In genomic region chr12:119682635-119683340, GRCh38 we compare ENCODE assay signal across 10 cellular contexts. TPM values are rescaled to one million over a fixed set of nuclear protein-coding genes. Genes with fewer than 3 reads are reported as not detected.
A peak's percentile ranks its signal among the peaks of the same experiment; 100 is the strongest.
DNase-seq lines count a peak whose midpoint lies in the region; ATAC-seq, FAIRE-seq and TF ChIP-seq lines count a peak whose summit lies in the region.
"Had no signal": no experiment of that assay in that cellular context is flagged by ENCODE, and none has a peak within 500 bp of the region (broad histone marks: within the 10 kb centered on the region; RNA-seq: fewer than 3 reads in every experiment).

No MANE protein-coding gene starts in this region.

- peak overlapping the region; percentile 74 for H3K27ac Mint-ChIP-seq in activated T-helper 17 cell treated with anti-CD3 and anti-CD28 coated beads, Interleukin-2, amount 50 U/mL, for 72 hours

- H3K4me1 Mint-ChIP-seq in activated T-helper 17 cell treated with anti-CD3 and anti-CD28 coated beads, Interleukin-2, amount 50 U/mL, for 72 hours, result peaks cover 5% of the 10 kb centered on the region

- H3K4me1 ChIP-seq in pancreas, result peaks cover 0 to 33% (median 11%) of the 10 kb centered on the region in 3 donors

- no peaks in the 10 kb centered on the region for H3K9me3 Mint-ChIP-seq in activated T-helper 17 cell treated with anti-CD3 and anti-CD28 coated beads, Interleukin-2, amount 50 U/mL, for 72 hours
- H3K9me3 Mint-ChIP-seq: brain had no signal

- no peak for FAIRE-seq in pancreas (lab: Jason Lieb, UNC)

- peaks cover 8 to 46% (median 28%) of the 10 kb centered on the region in 3 donors for H3K36me3 ChIP-seq in pancreas

- 81 to 87% methylated on average over 3 of the region's 3 CpGs for WGBS in pancreas, 2 donors

- DNase-seq in pancreas (no peak), DMS114 treated with DMSO at 0.1 percent for 48 hours (lab: John Stamatoyannopoulos, UW; ENCODE audit: unreplicated experiment) (no peak), NCI-H510A (lab: John Stamatoyannopoulos, UW) (no peak), iPS-NIHi7 (ENCODE audit: extremely low spot score) (no peak)
- no peak for DNase-seq in effector CD4-positive, alpha-beta T cell

- H3K27me3 ChIP-seq in pancreas, result no peaks in the 10 kb centered on the region

- H3K27ac ChIP-seq in pancreas, result peak overlapping the region in 3 of 4 donors; percentile 3 to 24 (median 9)
- H3K27ac ChIP-seq: SK-N-MC had no signal

- H3K9me3 ChIP-seq in pancreas, result no peaks in the 10 kb centered on the region

- peaks cover 45% of the 10 kb centered on the region for H3K36me3 Mint-ChIP-seq in activated T-helper 17 cell treated with anti-CD3 and anti-CD28 coated beads, Interleukin-2, amount 50 U/mL, for 72 hours (ENCODE audit: low read depth)

- ATAC-seq in GM18861 (IDR thresholded peaks at IDR 0.05; ENCODE audit: unreplicated experiment) (peak; percentile 33), HG03521 (IDR thresholded peaks at IDR 0.05; ENCODE audit: unreplicated experiment) (peak; percentile 37), pancreas (peak in 2 of 4 donors; percentile 4 to 34)
- peak; percentile 36 for ATAC-seq in activated T-helper 17 cell treated with anti-CD3 and anti-CD28 coated beads, Interleukin-2, amount 50 U/mL, for 72 hours (replicated peaks)

- no peak for TF ChIP-seq CTCF in pancreas (IDR thresholded peaks at IDR 0.05)

- H3K27me3 Mint-ChIP-seq in activated T-helper 17 cell treated with anti-CD3 and anti-CD28 coated beads, Interleukin-2, amount 50 U/mL, for 72 hours, result no peaks in the 10 kb centered on the region
- H3K27me3 Mint-ChIP-seq: brain had no signal

- H3K4me3 Mint-ChIP-seq in activated T-helper 17 cell treated with anti-CD3 and anti-CD28 coated beads, Interleukin-2, amount 50 U/mL, for 72 hours, result no peak overlapping the region
- H3K4me3 Mint-ChIP-seq: brain had no signal

- no peak overlapping the region for H3K4me3 ChIP-seq in pancreas
- H3K4me3 ChIP-seq: SK-N-MC had no signal

- intact Hi-C loops in pancreas (cut with DNase I), result loop anchor here in 1 of 3 donors (10.0 kb wide), 1 partner anchor 92 kb away; no protein-coding TSS in a partner anchor

RNA-seq across cellular contexts. Expression of gene PRKAB1, which starts 14.9 kb away (rescaled TPM):
- 10 to 100 TPM; 26.6 to 28.9 TPM for total RNA-seq in activated T-helper 17 cell treated with anti-CD3 and anti-CD28 coated beads, Interleukin-2, amount 50 U/mL, for 72 hours
- total RNA-seq in pancreas, result 10 to 100 TPM; 12.4 to 23.7 (median 18.6) TPM
- 10 to 100 TPM; 20.6 to 38.2 TPM for polyA plus RNA-seq in pancreas
